In genomic region chr2:26068602-26069298, GRCh38 we compare ENCODE assay signal across 9 cellular contexts. TPM values are rescaled to one million over a fixed set of nuclear protein-coding genes. Genes with fewer than 3 reads are reported as not detected.
A peak's percentile ranks its signal among the peaks of the same experiment; 100 is the strongest.
DNase-seq lines count a peak whose midpoint lies in the region; ATAC-seq and TF ChIP-seq lines count a peak whose summit lies in the region.
"Had no signal": no experiment of that assay in that cellular context is flagged by ENCODE, and none has a peak within 500 bp of the region (broad histone marks: within the 10 kb centered on the region; RNA-seq: fewer than 3 reads in every experiment).

No MANE protein-coding gene starts in this region.

- H3K27ac ChIP-seq in SK-N-SH (ENCODE audit: low read depth in 2 of 2, low read length in 1 of 2) (peak overlapping the region; percentile 64 to 78), neural progenitor cell (peak overlapping the region; percentile 2)

- peaks cover 2% of the 10 kb centered on the region for H3K27me3 Mint-ChIP-seq in neural progenitor cell (ENCODE audit: insufficient read depth, low read depth)

- H4K20me1 ChIP-seq in SK-N-SH (ENCODE audit: insufficient read depth) = peaks cover 73% of the 10 kb centered on the region
- peaks cover 90% of the 10 kb centered on the region for H4K20me1 ChIP-seq in neural progenitor cell (ENCODE audit: low read depth)

- H3K9me3 Mint-ChIP-seq in neural progenitor cell = peaks cover 2% of the 10 kb centered on the region

- CTCF ChIA-PET in SK-N-SH (lab: Yijun Ruan, JAX) = interaction anchor here (0.8 to 1.4 kb wide), 4 partner anchors 9 to 77 kb away, joined by 3 to 4 read pairs (median 3); no protein-coding TSS in a partner anchor

- H3K79me2 ChIP-seq in SK-N-SH (ENCODE audit: insufficient read depth) (peaks cover 96% of the 10 kb centered on the region), neural progenitor cell (ENCODE audit: low read depth) (peaks cover 100% of the 10 kb centered on the region)

- H3K9me2 ChIP-seq in SK-N-SH = no peaks in the 10 kb centered on the region

- no peak overlapping the region for H3K4me3 Mint-ChIP-seq in neural progenitor cell

- ATAC-seq in GM19351 (IDR thresholded peaks at IDR 0.05; ENCODE audit: unreplicated experiment) = peak; percentile 92
- peak; percentile 67 for ATAC-seq in HG03378 (IDR thresholded peaks at IDR 0.05; ENCODE audit: unreplicated experiment)

- H3K27me3 ChIP-seq in SK-N-SH (ENCODE audit: insufficient read depth) = no peaks in the 10 kb centered on the region
- H3K27me3 ChIP-seq in neural progenitor cell = no peaks in the 10 kb centered on the region
- H3K27me3 ChIP-seq: upper lobe of left lung had no signal

- TF ChIP-seq EP300 in SK-N-SH (IDR thresholded peaks at IDR 0.05; ENCODE audit: borderline replicate concordance in 1 of 2, low read depth in 1 of 2, low read length in 1 of 2) = peak in 1 of 2 experiments; percentile 60; a peak in 1 of 4 replicates

- H2AFZ ChIP-seq in SK-N-SH (ENCODE audit: low read depth) = no peak overlapping the region
- H2AFZ ChIP-seq in neural progenitor cell (replicated peaks) = no peak overlapping the region

- TF ChIP-seq CTCF in SK-N-SH (IDR thresholded peaks at IDR 0.05) (no peak), neural progenitor cell (IDR thresholded peaks at IDR 0.05) (no peak)

- H3F3A ChIP-seq in SK-N-SH (replicated peaks; ENCODE audit: insufficient read depth) (peaks cover 49% of the 10 kb centered on the region), neural progenitor cell (ENCODE audit: low read depth) (peaks cover 19% of the 10 kb centered on the region)

- POLR2A ChIA-PET in SK-N-SH (lab: Yijun Ruan, JAX) = no interaction called here

- H3K4me1 ChIP-seq in SK-N-SH (ENCODE audit: control insufficient read depth in 1 of 2, insufficient read depth in 2 of 2, low read depth in 1 of 2, low read length in 1 of 2) (peaks cover 5 to 16% of the 10 kb centered on the region in 2 experiments; a peak in 3 of 4 replicates), neural progenitor cell (peaks cover 13% of the 10 kb centered on the region)

- H3K4me1 Mint-ChIP-seq in neural progenitor cell = no peaks in the 10 kb centered on the region

- in situ Hi-C loops in Caki2 (cut with HindIII; ENCODE audit: low pct_unique_long_range_greater_than_20kb, low sequenced_read_pairs) = no loop called here

- H3K9me3 ChIP-seq in SK-N-SH (no peaks in the 10 kb centered on the region), neural progenitor cell (ENCODE audit: low read depth) (no peaks in the 10 kb centered on the region)
- H3K9me3 ChIP-seq: upper lobe of left lung had no signal

- peak overlapping the region; percentile 36 for H3K4me2 ChIP-seq in SK-N-SH
- no peak overlapping the region for H3K4me2 ChIP-seq in neural progenitor cell

- H3K4me3 ChIP-seq in SK-N-SH (ENCODE audit: low read depth in 2 of 2, low read length in 1 of 2) = peak overlapping the region in 1 of 2 experiments; percentile 7; a peak in 1 of 4 replicates
- no peak overlapping the region for H3K4me3 ChIP-seq in neural progenitor cell
- H3K4me3 ChIP-seq: upper lobe of left lung had no signal

- no peak overlapping the region for H3K27ac Mint-ChIP-seq in neural progenitor cell

- H3K9ac ChIP-seq in SK-N-SH (peak overlapping the region; percentile 31; the same call in 1 of the 2 replicates), neural progenitor cell (no peak overlapping the region)

- H3K36me3 ChIP-seq in SK-N-SH (replicated peaks in 1 of 2; ENCODE audit: control insufficient read depth in 1 of 2, insufficient read depth in 2 of 2, low read length in 1 of 2) (peaks cover 0 to 3% of the 10 kb centered on the region in 2 experiments), neural progenitor cell (no peaks in the 10 kb centered on the region)

- TF ChIP-seq RAD21 in SK-N-SH (IDR thresholded peaks at IDR 0.05; ENCODE audit: low read length) = no peak

- 3% methylated on average over 4 of the region's 4 CpGs for WGBS in SK-N-SH (ENCODE audit: low lambda C conversion rate)

- DNase-seq in Caki2 (ENCODE audit: low read depth) (peak; percentile 71), SK-N-SH (no peak), neural progenitor cell (ENCODE audit: low spot score) (no peak), hippocampal formation (lab: John Stamatoyannopoulos, UW) (no peak), NCI-H748 (lab: John Stamatoyannopoulos, UW; ENCODE audit: unreplicated experiment) (no peak)
- DNase-seq in central memory CD4-positive, alpha-beta T cell = peak; percentile 45

- H3K36me3 Mint-ChIP-seq in neural progenitor cell = peaks cover 18% of the 10 kb centered on the region

TF ChIP-seq in SK-N-SH, 30 proteins besides CTCF, POLR2A, EP300 and RAD21 (continues in another document):
- TF ChIP-seq FOXM1 (IDR thresholded peaks at IDR 0.05; ENCODE audit: low read depth) (no peak), RXRA (IDR thresholded peaks at IDR 0.05; ENCODE audit: borderline replicate concordance, low read depth) (no peak), FOSL2 (IDR thresholded peaks at IDR 0.05; ENCODE audit: borderline replicate concordance, low read depth) (peak; percentile 91; the same call in 1 of the 2 replicates), SMC3 (IDR thresholded peaks at IDR 0.05; ENCODE audit: low read depth, low read length) (no peak), POLR2AphosphoS5 (IDR thresholded peaks at IDR 0.05; ENCODE audit: low read depth, low read length) (peak; percentile 22; the same call in 1 of the 2 replicates), PBX3 (IDR thresholded peaks at IDR 0.05) (no peak), TCF12 (IDR thresholded peaks at IDR 0.05) (peak; percentile 92), ZBTB33 (IDR thresholded peaks at IDR 0.05; ENCODE audit: borderline replicate concordance, low read depth) (no peak), USF2 (IDR thresholded peaks at IDR 0.05; ENCODE audit: borderline replicate concordance, low read depth, low read length) (no peak), RCOR1 (IDR thresholded peaks at IDR 0.05; ENCODE audit: low read length) (no peak; the same call in 1 of the 2 replicates), JUND (IDR thresholded peaks at IDR 0.05) (peak; percentile 74), NFIC (IDR thresholded peaks at IDR 0.05; ENCODE audit: borderline replicate concordance) (no peak), TEAD4 (IDR thresholded peaks at IDR 0.05; ENCODE audit: borderline replicate concordance, insufficient read depth) (no peak), TAF1 (IDR thresholded peaks at IDR 0.05; ENCODE audit: borderline replicate concordance, low read depth, low read length) (no peak), RFX5 (IDR thresholded peaks at IDR 0.05; ENCODE audit: low read length) (no peak), FOXJ3 (CRISPR knock-in tag; IDR thresholded peaks at IDR 0.05) (no peak), MAX (IDR thresholded peaks at IDR 0.05; ENCODE audit: low read depth) (0 out of 2 replicates have a peak, but pooled peaks have one; percentile 45), MEF2A (IDR thresholded peaks at IDR 0.05; ENCODE audit: borderline replicate concordance, low read depth) (no peak), GABPA (IDR thresholded peaks at IDR 0.05; ENCODE audit: low read depth) (no peak)

RNA-seq across cellular contexts. Expression of gene RAB10, which starts 34.9 kb away (rescaled TPM):
- total RNA-seq in Caki2 (2014; rRNA removed; shearing (Covaris generic); ENCODE audit: low replicate concordance) = 183 and 214 TPM in 2 replicates
- 47.5 and 57.5 TPM in 2 replicates for polyA plus RNA-seq in SK-N-SH (2012; rRNA removed)
- polyA plus RNA-seq in SK-N-SH (2012; cell fraction: cytosol; rRNA removed) = 67.5 and 114 TPM in 2 replicates
- polyA plus RNA-seq in SK-N-SH (2012; cell fraction: nucleus; rRNA removed) = 40.9 and 56.5 TPM in 2 replicates
- total RNA-seq in neural progenitor cell (ENCODE audit: low replicate concordance) = 123 and 238 TPM in 2 replicates

Comparison
In these comparisons a context has a peak if more than half of its experiments do, and no peak if none do; other contexts are left out.
1. DNase-seq: peak in Caki2 (single experiment) and central memory CD4-positive, alpha-beta T cell (single experiment); none in SK-N-SH (single experiment), neural progenitor cell (single experiment), hippocampal formation (0 of 2) and NCI-H748 (single experiment).